8 cellular contexts compared by ENCODE assay signal in genomic region chr18:21112543-21113105, GRCh38. TPM values are rescaled to one million over a fixed set of nuclear protein-coding genes. Genes with fewer than 3 reads are reported as not detected.
DNase-seq lines count a peak whose midpoint lies in the region; ATAC-seq, FAIRE-seq and TF ChIP-seq lines count a peak whose summit lies in the region.

No MANE protein-coding gene starts in this region.

- no peak for DNase-seq in heart right ventricle
- no peak for DNase-seq in cardiac septum (ENCODE audit: low spot score)
- no peak for DNase-seq in body of pancreas
- no peak for DNase-seq in lower lobe of right lung
- no peak for DNase-seq in vagina (ENCODE audit: extremely low spot score in 2 of 2)
- no peak for DNase-seq in GM19239 (ENCODE audit: insufficient read length, low spot score)
- no peak for DNase-seq in Ammon's horn (ENCODE audit: low spot score)
- DNase-seq in activated CD4-positive, CD25-positive, alpha-beta regulatory T cell (lab: John Stamatoyannopoulos, UW), result no peak

- WGBS in heart right ventricle, 2 donors, result 19% methylated on average over 9 of the region's 9 CpGs
- 18 to 20% methylated on average over 9 of the region's 9 CpGs for WGBS in body of pancreas, 2 donors

- FAIRE-seq in GM19239 (lab: Jason Lieb, UNC), result no peak

- intact Hi-C loops in heart right ventricle (cut with DNase I), result loop anchor here in 5 of 10 donors (5.0 to 10.0 kb wide), 4 partner anchors 72 to 138 kb away; no protein-coding TSS in a partner anchor
- intact Hi-C loops in cardiac septum (cut with DNase I), result no loop called here
- intact Hi-C loops in body of pancreas (cut with DNase I), result no loop called here
- intact Hi-C loops in lower lobe of right lung (cut with DNase I), result loop anchor here (10.0 kb wide), 1 partner anchor 52 kb away; no protein-coding TSS in a partner anchor
- intact Hi-C loops in vagina (cut with DNase I), result no loop called here

- H3K27me3 ChIP-seq in heart right ventricle, result no peaks in the 10 kb centered on the region
- no peaks in the 10 kb centered on the region for H3K27me3 ChIP-seq in body of pancreas
- no peaks in the 10 kb centered on the region for H3K27me3 ChIP-seq in lower lobe of right lung (ENCODE audit: low read depth)
- no peaks in the 10 kb centered on the region for H3K27me3 ChIP-seq in vagina

- H3K4me3 ChIP-seq in heart right ventricle, result peak overlapping the region; percentile 22 to 99 (median 95)
- peak overlapping the region in 1 of 2 donors; percentile 30 for H3K4me3 ChIP-seq in body of pancreas
- H3K4me3 ChIP-seq in lower lobe of right lung, result peak overlapping the region; percentile 97
- H3K4me3 ChIP-seq in vagina, result peak overlapping the region; percentile 100

- peak overlapping the region; percentile 45 to 99 (median 96) for H3K27ac ChIP-seq in heart right ventricle
- H3K27ac ChIP-seq in body of pancreas, result peak overlapping the region in 3 of 4 donors; percentile 85 to 98 (median 94)
- H3K27ac ChIP-seq in lower lobe of right lung, result peak overlapping the region; percentile 98
- peak overlapping the region; percentile 86 for H3K27ac ChIP-seq in vagina

- H3K4me1 ChIP-seq in heart right ventricle (peaks cover 0 to 48% (median 34%) of the 10 kb centered on the region in 9 donors), body of pancreas (peaks cover 26% of the 10 kb centered on the region), lower lobe of right lung (peaks cover 29% of the 10 kb centered on the region), vagina (peaks cover 36% of the 10 kb centered on the region)

- H3K9me3 ChIP-seq in heart right ventricle, result no peaks in the 10 kb centered on the region
- no peaks in the 10 kb centered on the region for H3K9me3 ChIP-seq in body of pancreas
- no peaks in the 10 kb centered on the region for H3K9me3 ChIP-seq in lower lobe of right lung
- no peaks in the 10 kb centered on the region for H3K9me3 ChIP-seq in vagina

- H3K36me3 ChIP-seq in heart right ventricle, result no peaks in the 10 kb centered on the region
- no peaks in the 10 kb centered on the region for H3K36me3 ChIP-seq in body of pancreas (replicated peaks in 1 of 2; ENCODE audit: insufficient read depth in 1 of 2, low read depth in 2 of 2)
- no peaks in the 10 kb centered on the region for H3K36me3 ChIP-seq in lower lobe of right lung
- H3K36me3 ChIP-seq in vagina, result no peaks in the 10 kb centered on the region

- ATAC-seq in heart right ventricle (no peak), body of pancreas (no peak), lower lobe of right lung (no peak)

- TF ChIP-seq POLR2A in body of pancreas (IDR thresholded peaks at IDR 0.05) (no peak), vagina (IDR thresholded peaks at IDR 0.05) (no peak)

- TF ChIP-seq CTCF in heart right ventricle (IDR thresholded peaks at IDR 0.05) (no peak), body of pancreas (IDR thresholded peaks at IDR 0.05) (no peak), lower lobe of right lung (IDR thresholded peaks at IDR 0.05) (no peak), vagina (IDR thresholded peaks at IDR 0.05) (no peak)

RNA-seq across cellular contexts. Expression of gene ROCK1, which starts 1.0 kb away (rescaled TPM):
- total RNA-seq in heart right ventricle (10 to 100 TPM; 28.6 to 44.1 (median 36.3) TPM), cardiac septum (49.1 TPM), body of pancreas (10 to 100 TPM; 27.7 to 43.1 TPM), lower lobe of right lung (67.0 TPM), vagina (39.0 TPM)
- 10 to 100 TPM; 12.5 to 19.6 TPM for polyA plus RNA-seq in heart right ventricle
